8 cellular contexts compared by ENCODE assay signal in genomic region chr20:62616728-62617621, GRCh38. TPM values are rescaled to one million over a fixed set of nuclear protein-coding genes. Genes with fewer than 3 reads are reported as not detected.
DNase-seq lines count a peak whose midpoint lies in the region; ATAC-seq, FAIRE-seq and TF ChIP-seq lines count a peak whose summit lies in the region.

No MANE protein-coding gene starts in this region.

- no peak for FAIRE-seq in A549 (lab: Jason Lieb, UNC)

- H3K4me1 ChIP-seq in A549 = peaks cover 16% of the 10 kb centered on the region; the same call in 2 of the 3 replicates
- H3K4me1 ChIP-seq in OCI-LY1 (ENCODE audit: insufficient read depth, low read length, severe bottlenecking) = no peaks in the 10 kb centered on the region
- peaks cover 0 to 15% of the 10 kb centered on the region in 2 donors for H3K4me1 ChIP-seq in esophagus (ENCODE audit: control insufficient read depth in 2 of 2, insufficient read depth in 2 of 2, low read length in 1 of 2)

- no peak overlapping the region for H3K9ac ChIP-seq in OCI-LY1 (ENCODE audit: low read length)

- H3K27ac ChIP-seq in A549 = no peak overlapping the region
- no peak overlapping the region for H3K27ac ChIP-seq in OCI-LY1 (ENCODE audit: low read depth, low read length, poor library complexity, severe bottlenecking)
- peak overlapping the region; percentile 47 for H3K27ac ChIP-seq in esophagus (ENCODE audit: low read depth in 2 of 2, low read length in 1 of 2)

- no peaks in the 10 kb centered on the region for H3K9me2 ChIP-seq in OCI-LY1 (ENCODE audit: low read depth, low read length)

- ATAC-seq in A549 (peak; percentile 92 to 99), GM18505 (IDR thresholded peaks at IDR 0.05; ENCODE audit: unreplicated experiment) (peak; percentile 47), HG03520 (IDR thresholded peaks at IDR 0.05; ENCODE audit: unreplicated experiment) (peak; percentile 52)
- ATAC-seq in natural killer cell treated with Interleukin-12 subunit alpha and Interleukin-12 subunit beta and Interleukin-15 and Interleukin-18, amount 100 ng/mL, for 72 hours = peak; percentile 70 to 84
- peak; percentile 57 for ATAC-seq in stimulated activated naive CD8-positive, alpha-beta T cell treated with anti-CD3 and anti-CD28 coated beads, Interleukin-15, Interleukin-2, amounts not matched to agents 100 U/mL and 50 U/mL, for 24 hours

- 39% methylated on average over 25 of the region's 26 CpGs for WGBS in A549 (ENCODE audit: missing lambda C conversion rate)
- 33 to 38% methylated on average over 26 of the region's 26 CpGs for WGBS in esophagus, 2 donors

- H3K4me3 Mint-ChIP-seq in natural killer cell treated with Interleukin-12 subunit alpha and Interleukin-12 subunit beta and Interleukin-15 and Interleukin-18, amount 100 ng/mL, for 72 hours = peak overlapping the region; percentile 83

- H2AFZ ChIP-seq in OCI-LY1 (ENCODE audit: low read length) = no peak overlapping the region

- H3K4me2 ChIP-seq in A549 (peak overlapping the region; percentile 33; the same call in 1 of the 3 replicates), OCI-LY1 (ENCODE audit: low read length) (no peak overlapping the region)

- H3K9me3 ChIP-seq in A549 = no peaks in the 10 kb centered on the region
- no peaks in the 10 kb centered on the region for H3K9me3 ChIP-seq in OCI-LY1 (ENCODE audit: low read length)
- no peaks in the 10 kb centered on the region for H3K9me3 ChIP-seq in esophagus (ENCODE audit: control insufficient read depth in 2 of 2, insufficient read depth in 1 of 2, low read depth in 1 of 2, low read length in 1 of 2)

- H3K27ac Mint-ChIP-seq in natural killer cell treated with Interleukin-12 subunit alpha and Interleukin-12 subunit beta and Interleukin-15 and Interleukin-18, amount 100 ng/mL, for 72 hours = peak overlapping the region; percentile 97 to 99

- H3K27me3 ChIP-seq in OCI-LY1 (ENCODE audit: insufficient read depth, low read length) (peaks cover 7% of the 10 kb centered on the region; the same call in 1 of the 2 replicates), esophagus (ENCODE audit: control insufficient read depth in 1 of 2, insufficient read depth in 2 of 2, low read length in 2 of 2) (no peaks in the 10 kb centered on the region)

- DNase-seq in A549 (ENCODE audit: low read depth in 1 of 2, low spot score in 1 of 2) (peak; percentile 71 to 85), activated T-cell treated with anti-CD3 and anti-CD28 coated beads for 48 hours (ENCODE audit: low read depth) (peak; percentile 74)
- peak; percentile 92 for DNase-seq in natural killer cell treated with Interleukin-12 subunit alpha and Interleukin-12 subunit beta and Interleukin-15 and Interleukin-18, amount 100 ng/mL, for 72 hours (ENCODE audit: low spot score)
- peak; percentile 88 for DNase-seq in stimulated activated naive CD8-positive, alpha-beta T cell treated with anti-CD3 and anti-CD28 coated beads, Interleukin-15, Interleukin-2, amounts not matched to agents 100 U/mL and 50 U/mL, for 24 hours

- no peaks in the 10 kb centered on the region for H3K9me3 Mint-ChIP-seq in natural killer cell treated with Interleukin-12 subunit alpha and Interleukin-12 subunit beta and Interleukin-15 and Interleukin-18, amount 100 ng/mL, for 72 hours

- no peaks in the 10 kb centered on the region for H3K27me3 Mint-ChIP-seq in natural killer cell treated with Interleukin-12 subunit alpha and Interleukin-12 subunit beta and Interleukin-15 and Interleukin-18, amount 100 ng/mL, for 72 hours

- TF ChIP-seq POLR2A in A549 (IDR thresholded peaks at IDR 0.05; ENCODE audit: low read length) = no peak
- TF ChIP-seq POLR2A in GM18505 (IDR thresholded peaks at IDR 0.05; ENCODE audit: borderline replicate concordance, extremely low read depth, insufficient read depth, insufficient read length) = no peak

- H3K79me2 ChIP-seq in OCI-LY1 (ENCODE audit: insufficient read depth, low read length) = no peaks in the 10 kb centered on the region

- CTCF ChIA-PET in A549 (lab: Yijun Ruan, JAX) = interaction anchor here (0.7 to 3.1 kb wide), 71 partner anchors 9 to 615 kb away, joined by 3 to 63 read pairs (median 5); no protein-coding TSS in a partner anchor

- no peak overlapping the region for H3K4me3 ChIP-seq in A549
- H3K4me3 ChIP-seq in OCI-LY1 (ENCODE audit: low read depth, low read length, poor library complexity, severe bottlenecking) = no peak overlapping the region
- H3K4me3 ChIP-seq in esophagus (ENCODE audit: low read depth in 1 of 2, low read length in 2 of 2) = no peak overlapping the region

- TF ChIP-seq EP300 in A549 (IDR thresholded peaks at IDR 0.05) = no peak

- peak; percentile 87 for TF ChIP-seq CTCF in A549 (IDR thresholded peaks at IDR 0.05)
- peak; percentile 88 for TF ChIP-seq CTCF in OCI-LY1 (IDR thresholded peaks at IDR 0.05; ENCODE audit: low read length)

- H3K36me3 Mint-ChIP-seq in natural killer cell treated with Interleukin-12 subunit alpha and Interleukin-12 subunit beta and Interleukin-15 and Interleukin-18, amount 100 ng/mL, for 72 hours = no peaks in the 10 kb centered on the region

- peak; percentile 93 for TF ChIP-seq RAD21 in A549 (conservative IDR thresholded peaks at IDR 0.05 in 1 of 2, IDR thresholded peaks at IDR 0.05 in 1 of 2)

- no peaks in the 10 kb centered on the region for H4K20me1 ChIP-seq in OCI-LY1 (ENCODE audit: insufficient read depth, low read length)

- POLR2A ChIA-PET in A549 (lab: Yijun Ruan, JAX) = no interaction called here

- H3K36me3 ChIP-seq in OCI-LY1 (ENCODE audit: insufficient read depth, low read length) = no peaks in the 10 kb centered on the region
- H3K36me3 ChIP-seq in esophagus (ENCODE audit: control insufficient read depth in 2 of 2, insufficient read depth in 2 of 2, low read length in 1 of 2) = no peaks in the 10 kb centered on the region

- no peaks in the 10 kb centered on the region for H3F3A ChIP-seq in OCI-LY1 (ENCODE audit: insufficient read depth, low read length)

- peaks cover 23 to 32% of the 10 kb centered on the region in 2 donors for H3K4me1 Mint-ChIP-seq in natural killer cell treated with Interleukin-12 subunit alpha and Interleukin-12 subunit beta and Interleukin-15 and Interleukin-18, amount 100 ng/mL, for 72 hours (ENCODE audit: low read depth in 2 of 2)

TF ChIP-seq in A549, 52 proteins besides CTCF, POLR2A, EP300 and RAD21:
- TF ChIP-seq SMC3 (IDR thresholded peaks at IDR 0.05) (peak; percentile 83), EHF (CRISPR knock-in tag; IDR thresholded peaks at IDR 0.05) (no peak)

RNA-seq across cellular contexts. Expression of gene SLCO4A1, which starts 25.3 kb away (rescaled TPM):
- polyA plus RNA-seq in A549 (2011; rRNA removed) (1.3 and 2.1 TPM in 2 replicates), A549 (2017; fragmentation: RNase III; extraction: RNeasy Plus Mini Kit Qiagen cat#74134 plus additional on column Dnase treatment) (8.1 to 11.2 TPM (median 9.9 TPM) in 3 replicates), esophagus (10 to 100 TPM; 12.5 to 29.3 TPM)
- polyA plus RNA-seq in A549 (2012; cell fraction: cytosol; rRNA removed) = 4.0 and 5.5 TPM in 2 replicates
- polyA plus RNA-seq in A549 (2012; cell fraction: nucleus; rRNA removed) = 14.5 and 19.7 TPM in 2 replicates
- 2.5 and 3.5 TPM in 2 replicates for polyA minus RNA-seq in A549 (2011; rRNA and poly(A)+ RNA removed)
- 10 to 100 TPM; 42.9 to 88.3 TPM for total RNA-seq in natural killer cell treated with Interleukin-12 subunit alpha and Interleukin-12 subunit beta and Interleukin-15 and Interleukin-18, amount 100 ng/mL, for 72 hours

Comparison
In these comparisons a context has a peak if more than half of its experiments do, and no peak if none do; other contexts are left out.
1. H3K27ac ChIP-seq: peak in esophagus (2 of 2); none in A549 (0 of 2) and OCI-LY1 (single experiment).
2. Peak in every context shown above with its lines, with median percentiles within 50 percentile points of each other: ATAC-seq and DNase-seq.